ENCODE assay signal across 10 cellular contexts in the genomic region with DNA sequence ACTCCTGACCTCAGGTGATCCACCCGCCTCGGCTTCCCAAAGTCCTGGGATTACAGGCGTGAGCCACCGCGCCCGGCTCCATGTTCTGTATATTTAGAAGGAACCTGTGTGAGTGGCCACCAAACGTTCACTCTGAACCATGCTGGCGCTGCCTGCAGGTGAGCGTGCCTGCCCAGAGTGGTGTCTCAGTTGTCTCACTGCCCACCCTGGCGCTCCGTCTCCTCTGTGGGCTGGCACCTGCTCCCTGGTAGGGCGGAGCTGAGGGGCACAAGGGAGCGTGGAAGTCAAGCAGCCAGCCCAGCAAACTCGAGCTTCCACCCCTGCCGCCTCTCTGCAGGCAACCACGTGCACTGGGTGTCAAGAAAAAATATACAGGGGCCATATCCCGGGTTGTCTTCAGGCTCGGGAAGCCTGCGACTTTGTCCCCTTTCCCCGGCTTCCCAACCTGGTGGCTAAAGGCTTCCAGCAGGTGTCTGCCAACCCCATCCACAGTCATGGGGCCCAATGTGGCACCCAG. TPM values are rescaled to one million over a fixed set of nuclear protein-coding genes. Genes with fewer than 3 reads are reported as not detected.
DNase-seq lines count a peak whose midpoint lies in the region; FAIRE-seq and TF ChIP-seq lines count a peak whose summit lies in the region.
"Had no signal": no experiment of that assay in that cellular context is flagged by ENCODE, and none has a peak within 500 bp of the region (broad histone marks: within the 10 kb centered on the region; RNA-seq: fewer than 3 reads in every experiment).

No MANE protein-coding gene starts in this region.

- H3K4me1 ChIP-seq in H1 (replicated peaks in 1 of 4; ENCODE audit: control insufficient read depth in 3 of 4, insufficient read depth in 4 of 4, low read length in 3 of 4): peaks cover under 1 to 11% (median 5%) of the 10 kb centered on the region in 4 experiments; a peak in 6 of 7 replicates
- H3K4me1 ChIP-seq in tibial nerve: peaks cover 0 to 55% (median 4%) of the 10 kb centered on the region in 4 donors

- peaks cover 30% of the 10 kb centered on the region for H3K4me1 Mint-ChIP-seq in nephron progenitor cell

- H2BK15ac ChIP-seq in H1 (ENCODE audit: low read length): no peak overlapping the region; the same call in 1 of the 2 replicates

- POLR2A ChIA-PET in H1 (lab: Charles Lee; ENCODE audit: partially characterized antibody): interaction anchor here (0.9 to 1.8 kb wide), 4 partner anchors 9 to 22 kb away, joined by 4 to 8 read pairs (median 6); no protein-coding TSS in a partner anchor

- no peak for TF ChIP-seq RAD21 in H1 (IDR thresholded peaks at IDR 0.05 in 1 of 2, conservative IDR thresholded peaks at IDR 0.05 in 1 of 2; ENCODE audit: low read depth in 2 of 2, low read length in 2 of 2)

- H3K36me3 Mint-ChIP-seq in nephron progenitor cell (ENCODE audit: low read depth): peaks cover 5% of the 10 kb centered on the region

- H2AFZ ChIP-seq in H1 (ENCODE audit: low read length): no peak overlapping the region

- H3K4ac ChIP-seq in H1 (replicated peaks; ENCODE audit: insufficient read length, low read depth, low read length): no peak overlapping the region

- no peak for TF ChIP-seq EP300 in H1 (IDR thresholded peaks at IDR 0.05; ENCODE audit: borderline replicate concordance in 1 of 2, low read depth in 2 of 2, low read length in 2 of 2)
- TF ChIP-seq EP300 in tibial nerve (IDR thresholded peaks at IDR 0.05): no peak

- H3K18ac ChIP-seq in H1 (ENCODE audit: extremely low read depth, low read length): no peak overlapping the region

- no peak overlapping the region for H4K8ac ChIP-seq in H1 (ENCODE audit: extremely low read depth, insufficient read depth, low read length)

- no peak overlapping the region for H2AK5ac ChIP-seq in H1 (ENCODE audit: low read depth, low read length)

- WGBS in H1 (ENCODE audit: extremely low coverage in 1 of 2, insufficient coverage in 1 of 2, insufficient read length in 1 of 2, insufficient replicate concordance in 2 of 2, low coverage in 1 of 2, low lambda C conversion rate in 2 of 2, missing lambda C conversion rate in 1 of 2), 2 experiments: 91% methylated on average over 20 of the region's 20 CpGs; no CpG with 5 or more reads in 1 of the 2 experiments
- 83% methylated on average over 18 to 20 of the region's 20 CpGs for WGBS in tibial nerve, 2 donors

- H4K91ac ChIP-seq in H1 (replicated peaks; ENCODE audit: insufficient read length, low read length): no peak overlapping the region

- FAIRE-seq in RCC 7860 (lab: Jason Lieb, UNC): no peak
- FAIRE-seq in H1 (lab: Jason Lieb, UNC): no peak

- H2BK12ac ChIP-seq in H1 (ENCODE audit: low read depth, low read length): no peak overlapping the region

- CTCF ChIA-PET in H1 (lab: Charles Lee; ENCODE audit: partially characterized antibody): interaction anchor here (0.9 to 3.0 kb wide), 5 partner anchors 23 to 179 kb away, joined by 3 to 22 read pairs (median 3); no protein-coding TSS in a partner anchor

- no peak overlapping the region for H3K4me3 ChIP-seq in H1 (ENCODE audit: extremely low read depth in 1 of 4, insufficient read depth in 2 of 4, low read depth in 3 of 4, low read length in 4 of 4)
- H3K4me3 ChIP-seq in tibial nerve: no peak overlapping the region
- H3K4me3 ChIP-seq in H7 (ENCODE audit: insufficient read depth, low read depth, low read length): no peak overlapping the region

- H3K36me3 ChIP-seq in H1 (ENCODE audit: control insufficient read depth in 2 of 4, insufficient read depth in 4 of 4, low read length in 3 of 4): peaks cover 0 to 2% (median 0%) of the 10 kb centered on the region in 4 experiments; a peak in 1 of 8 replicates
- peaks cover 0 to 28% (median 4%) of the 10 kb centered on the region in 3 donors for H3K36me3 ChIP-seq in tibial nerve
- H3K36me3 ChIP-seq in H7 (replicated peaks; ENCODE audit: control insufficient read depth, insufficient read depth, low read length): peaks cover 3% of the 10 kb centered on the region

- H3K9me3 Mint-ChIP-seq in nephron progenitor cell: no peaks in the 10 kb centered on the region
- H3K9me3 Mint-ChIP-seq: activated T-cell treated with anti-CD3 and anti-CD28 coated beads, Interleukin-2, amount 50 U/mL, for 72 hours; central memory CD8-positive, alpha-beta T cell had no signal

- no peaks in the 10 kb centered on the region for H4K20me1 ChIP-seq in H1 (replicated peaks in 1 of 2; ENCODE audit: control insufficient read depth in 1 of 2, insufficient read depth in 2 of 2, low read length in 2 of 2)

- no peak overlapping the region for H3K27ac ChIP-seq in H1 (ENCODE audit: low read depth, low read length)
- H3K27ac ChIP-seq in tibial nerve: peak overlapping the region; percentile 16 to 74 (median 62)

- no peak overlapping the region for H3K14ac ChIP-seq in H1 (ENCODE audit: insufficient read length)

- H2BK5ac ChIP-seq in H1 (ENCODE audit: low read depth, low read length): 0 out of 2 replicates have a peak overlapping the region, but pooled peaks have one; percentile 16

- H3K27ac Mint-ChIP-seq in nephron progenitor cell: peak overlapping the region; percentile 74
- H3K27ac Mint-ChIP-seq: activated T-cell treated with anti-CD3 and anti-CD28 coated beads, Interleukin-2, amount 50 U/mL, for 72 hours had no signal

- no peak overlapping the region for H3K9ac ChIP-seq in H1 (replicated peaks in 1 of 4; ENCODE audit: extremely low read depth in 1 of 4, low read depth in 3 of 4, low read length in 3 of 4)

- H3K23me2 ChIP-seq in H1 (ENCODE audit: low read depth, low read length): no peaks in the 10 kb centered on the region

- H3K79me1 ChIP-seq in H1 (ENCODE audit: low read depth, low read length): no peaks in the 10 kb centered on the region

- TF ChIP-seq CTCF in H1 (IDR thresholded peaks at IDR 0.05; ENCODE audit: control extremely low read depth in 1 of 3, insufficient read depth in 1 of 3, low read depth in 1 of 3, low read length in 3 of 3) (no peak), nephron progenitor cell (IDR thresholded peaks at IDR 0.05) (no peak), tibial nerve (IDR thresholded peaks at IDR 0.05) (no peak)

- no peaks in the 10 kb centered on the region for H3K9me3 ChIP-seq in H1 (ENCODE audit: insufficient read depth in 2 of 2, low read depth in 1 of 2, low read length in 1 of 2)
- H3K9me3 ChIP-seq in tibial nerve: no peaks in the 10 kb centered on the region

- no peak overlapping the region for H3K4me2 ChIP-seq in H1 (ENCODE audit: insufficient read depth in 1 of 2, low read depth in 2 of 2, low read length in 2 of 2)

- H3K56ac ChIP-seq in H1 (replicated peaks; ENCODE audit: insufficient read length, low read depth, low read length): no peak overlapping the region

- TF ChIP-seq POLR2A in H1 (IDR thresholded peaks at IDR 0.05; ENCODE audit: control extremely low read depth in 1 of 2, low read depth in 2 of 2, low read length in 2 of 2) (no peak), tibial nerve (IDR thresholded peaks at IDR 0.05) (no peak)

- H2BK20ac ChIP-seq in H1 (ENCODE audit: low read length): no peak overlapping the region

- no peaks in the 10 kb centered on the region for H3K79me2 ChIP-seq in H1 (ENCODE audit: control insufficient read depth in 1 of 2, insufficient read depth in 2 of 2, low read length in 2 of 2)

- H4K5ac ChIP-seq in H1 (ENCODE audit: insufficient read length, low read depth, low read length): no peak overlapping the region

- H3K27me3 Mint-ChIP-seq in nephron progenitor cell (ENCODE audit: low read depth, poor library complexity): peaks cover 3% of the 10 kb centered on the region
- H3K27me3 Mint-ChIP-seq: central memory CD8-positive, alpha-beta T cell had no signal

- H2BK120ac ChIP-seq in H1 (replicated peaks; ENCODE audit: low read depth, low read length): no peak overlapping the region

- DNase-seq in RCC 7860 (ENCODE audit: low spot score) (peak; percentile 3), H1 (ENCODE audit: low read depth in 1 of 2, low spot score in 2 of 2) (no peak), nephron progenitor cell (no peak), tibial nerve (ENCODE audit: low spot score in 2 of 2) (no peak), NCI-H2196 (lab: John Stamatoyannopoulos, UW; ENCODE audit: unreplicated experiment) (no peak), H7 (no peak), NCI-H187 treated with DMSO at 0.1 percent for 48 hours (lab: John Stamatoyannopoulos, UW) (no peak)
- DNase-seq: activated T-cell treated with anti-CD3 and anti-CD28 coated beads, Interleukin-2, amount 50 U/mL, for 72 hours; NCI-H345 had no signal

- no peak overlapping the region for H3K4me3 Mint-ChIP-seq in nephron progenitor cell
- H3K4me3 Mint-ChIP-seq: activated T-cell treated with anti-CD3 and anti-CD28 coated beads, Interleukin-2, amount 50 U/mL, for 72 hours; central memory CD8-positive, alpha-beta T cell had no signal

- H3K23ac ChIP-seq in H1 (ENCODE audit: insufficient read length): no peak overlapping the region

- no peaks in the 10 kb centered on the region for H3K27me3 ChIP-seq in H1 (replicated peaks in 1 of 4; ENCODE audit: control insufficient read depth in 3 of 4, extremely low read depth in 1 of 4, insufficient read depth in 3 of 4, low read length in 3 of 4)
- H3K27me3 ChIP-seq in tibial nerve: no peaks in the 10 kb centered on the region
- H3K27me3 ChIP-seq in H7 (ENCODE audit: control insufficient read depth, insufficient read depth, low read length): peaks cover 1% of the 10 kb centered on the region; the same call in 1 of the 2 replicates

RNA-seq across cellular contexts. Expression of gene TXN2, which starts 16.7 kb away (rescaled TPM):
- 47.5 and 53.8 TPM in 2 replicates for total RNA-seq in H1 (2021; fragmentation: NEBNext Ultra II Directional; extraction: Animal tissue kit (Norgen Biotek cat#: 25700))
- 116 and 124 TPM in 2 replicates for polyA plus RNA-seq in H1 (2011; rRNA removed)
- 132 TPM for polyA plus RNA-seq in H1 (2011; cell fraction: cytosol; rRNA removed)
- polyA plus RNA-seq in H1 (2011; cell fraction: nucleus; rRNA removed): 83.4 TPM
- polyA plus RNA-seq in H1 (2012, experiment 1 of 2): 60.1 to 78.2 TPM (median 74.1 TPM) in 4 replicates
- 94.0 TPM for polyA plus RNA-seq in H1 (2012, experiment 2 of 2)
- polyA plus RNA-seq in H1 (2013, experiment 1 of 2): 48.6 TPM
- 47.3 TPM for polyA plus RNA-seq in H1 (2013, experiment 2 of 2)
- 62.2 and 73.6 TPM in 2 replicates for polyA minus RNA-seq in H1 (2011; rRNA and poly(A)+ RNA removed)
- 39.3 TPM for polyA minus RNA-seq in H1 (2011; cell fraction: cytosol; rRNA and poly(A)+ RNA removed)
- 25.2 TPM for polyA minus RNA-seq in H1 (2011; cell fraction: nucleus; rRNA and poly(A)+ RNA removed)
- 10 to 100 TPM; 50.4 to 83.5 (median 68.0) TPM for total RNA-seq in tibial nerve
- 22.4 and 29.8 TPM in 2 replicates for total RNA-seq in H7 (2014; rRNA removed; shearing (Covaris generic))

RNA-seq across cellular contexts. Expression of gene FOXRED2, which starts 42.1 kb away (rescaled TPM):
- 27.8 and 31.5 TPM in 2 replicates for total RNA-seq in H1 (2021; fragmentation: NEBNext Ultra II Directional; extraction: Animal tissue kit (Norgen Biotek cat#: 25700))
- 11.5 and 17.1 TPM in 2 replicates for polyA plus RNA-seq in H1 (2011; rRNA removed)
- polyA plus RNA-seq in H1 (2011; cell fraction: cytosol; rRNA removed): 6.6 TPM
- 14.6 TPM for polyA plus RNA-seq in H1 (2011; cell fraction: nucleus; rRNA removed)
- polyA plus RNA-seq in H1 (2012, experiment 1 of 2): 11.1 to 19.7 TPM (median 14.2 TPM) in 4 replicates
- polyA plus RNA-seq in H1 (2012, experiment 2 of 2): 15.2 TPM
- polyA plus RNA-seq in H1 (2013, experiment 1 of 2): 16.3 TPM
- 18.0 TPM for polyA plus RNA-seq in H1 (2013, experiment 2 of 2)
- polyA minus RNA-seq in H1 (2011; rRNA and poly(A)+ RNA removed): 10.5 and 14.3 TPM in 2 replicates
- 12.0 TPM for polyA minus RNA-seq in H1 (2011; cell fraction: cytosol; rRNA and poly(A)+ RNA removed)
- polyA minus RNA-seq in H1 (2011; cell fraction: nucleus; rRNA and poly(A)+ RNA removed): 13.3 TPM
- 10 to 100 TPM in 3 of 4 donors, 1 to 10 TPM in 1; 3.1 to 13.7 (median 13.1) TPM for total RNA-seq in tibial nerve
- 12.5 and 18.3 TPM in 2 replicates for total RNA-seq in H7 (2014; rRNA removed; shearing (Covaris generic))
